1 cellular context compared by ENCODE assay signal in the genomic region with DNA sequence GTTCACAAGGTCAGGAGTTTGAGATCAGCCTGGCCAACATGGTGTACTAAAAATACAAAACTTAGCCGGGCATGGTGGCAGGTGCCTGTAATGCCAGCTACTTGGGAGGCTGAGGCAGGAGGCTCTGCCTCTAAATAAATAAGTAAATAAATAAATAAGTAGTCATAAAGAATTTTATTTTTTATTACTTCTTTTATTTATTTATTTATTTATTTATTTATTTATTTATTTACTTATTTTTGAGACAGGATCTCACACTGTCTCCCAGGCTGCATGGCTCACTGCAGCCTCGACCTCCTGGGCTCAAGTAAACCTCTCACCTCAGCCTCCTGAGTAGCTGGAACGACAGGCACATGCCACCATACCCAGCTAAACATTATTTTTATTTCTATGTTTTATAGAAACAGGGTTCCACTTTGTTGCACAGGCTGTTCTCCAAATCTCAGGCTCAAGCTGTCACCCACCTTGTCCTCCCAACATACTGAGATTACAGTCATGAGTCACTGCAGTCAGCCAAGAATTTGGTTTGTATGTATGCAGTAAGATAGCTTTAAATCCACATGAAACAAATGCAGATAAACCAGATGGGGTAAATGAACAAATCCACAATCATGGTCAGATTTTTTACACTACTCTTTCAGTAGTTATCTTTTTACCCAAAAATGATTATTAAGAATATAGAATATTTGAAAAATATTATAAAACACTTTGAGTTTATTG.
TF ChIP-seq lines count a peak whose summit lies in the region.

No MANE protein-coding gene starts in this region.

TF ChIP-seq in HEK293, 187 proteins besides CTCF, POLR2A, EP300 and RAD21 (continued from another document):
- TF ChIP-seq, protein P1, sequence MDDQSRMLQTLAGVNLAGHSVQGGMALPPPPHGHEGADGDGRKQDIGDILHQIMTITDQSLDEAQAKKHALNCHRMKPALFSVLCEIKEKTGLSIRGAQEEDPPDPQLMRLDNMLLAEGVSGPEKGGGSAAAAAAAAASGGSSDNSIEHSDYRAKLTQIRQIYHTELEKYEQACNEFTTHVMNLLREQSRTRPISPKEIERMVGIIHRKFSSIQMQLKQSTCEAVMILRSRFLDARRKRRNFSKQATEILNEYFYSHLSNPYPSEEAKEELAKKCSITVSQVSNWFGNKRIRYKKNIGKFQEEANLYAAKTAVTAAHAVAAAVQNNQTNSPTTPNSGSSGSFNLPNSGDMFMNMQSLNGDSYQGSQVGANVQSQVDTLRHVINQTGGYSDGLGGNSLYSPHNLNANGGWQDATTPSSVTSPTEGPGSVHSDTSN (CRISPR knock-in tag; IDR thresholded peaks at IDR 0.05): no peak
- TF ChIP-seq REPIN1 (tag by site-specific recombination; IDR thresholded peaks at IDR 0.05; ENCODE audit: low read depth): no peak
- no peak for TF ChIP-seq ZNF169 (tag by site-specific recombination; IDR thresholded peaks at IDR 0.05)
- no peak for TF ChIP-seq REST (tag by site-specific recombination; IDR thresholded peaks at IDR 0.05)
- TF ChIP-seq ZBTB11 (tag by site-specific recombination; conservative IDR thresholded peaks at IDR 0.05; ENCODE audit: low read depth): peak; percentile 48
- TF ChIP-seq ZNF394 (tag by site-specific recombination; IDR thresholded peaks at IDR 0.05; ENCODE audit: borderline replicate concordance): peak; percentile 73; the same call in 1 of the 2 replicates
- TF ChIP-seq, protein P2, sequence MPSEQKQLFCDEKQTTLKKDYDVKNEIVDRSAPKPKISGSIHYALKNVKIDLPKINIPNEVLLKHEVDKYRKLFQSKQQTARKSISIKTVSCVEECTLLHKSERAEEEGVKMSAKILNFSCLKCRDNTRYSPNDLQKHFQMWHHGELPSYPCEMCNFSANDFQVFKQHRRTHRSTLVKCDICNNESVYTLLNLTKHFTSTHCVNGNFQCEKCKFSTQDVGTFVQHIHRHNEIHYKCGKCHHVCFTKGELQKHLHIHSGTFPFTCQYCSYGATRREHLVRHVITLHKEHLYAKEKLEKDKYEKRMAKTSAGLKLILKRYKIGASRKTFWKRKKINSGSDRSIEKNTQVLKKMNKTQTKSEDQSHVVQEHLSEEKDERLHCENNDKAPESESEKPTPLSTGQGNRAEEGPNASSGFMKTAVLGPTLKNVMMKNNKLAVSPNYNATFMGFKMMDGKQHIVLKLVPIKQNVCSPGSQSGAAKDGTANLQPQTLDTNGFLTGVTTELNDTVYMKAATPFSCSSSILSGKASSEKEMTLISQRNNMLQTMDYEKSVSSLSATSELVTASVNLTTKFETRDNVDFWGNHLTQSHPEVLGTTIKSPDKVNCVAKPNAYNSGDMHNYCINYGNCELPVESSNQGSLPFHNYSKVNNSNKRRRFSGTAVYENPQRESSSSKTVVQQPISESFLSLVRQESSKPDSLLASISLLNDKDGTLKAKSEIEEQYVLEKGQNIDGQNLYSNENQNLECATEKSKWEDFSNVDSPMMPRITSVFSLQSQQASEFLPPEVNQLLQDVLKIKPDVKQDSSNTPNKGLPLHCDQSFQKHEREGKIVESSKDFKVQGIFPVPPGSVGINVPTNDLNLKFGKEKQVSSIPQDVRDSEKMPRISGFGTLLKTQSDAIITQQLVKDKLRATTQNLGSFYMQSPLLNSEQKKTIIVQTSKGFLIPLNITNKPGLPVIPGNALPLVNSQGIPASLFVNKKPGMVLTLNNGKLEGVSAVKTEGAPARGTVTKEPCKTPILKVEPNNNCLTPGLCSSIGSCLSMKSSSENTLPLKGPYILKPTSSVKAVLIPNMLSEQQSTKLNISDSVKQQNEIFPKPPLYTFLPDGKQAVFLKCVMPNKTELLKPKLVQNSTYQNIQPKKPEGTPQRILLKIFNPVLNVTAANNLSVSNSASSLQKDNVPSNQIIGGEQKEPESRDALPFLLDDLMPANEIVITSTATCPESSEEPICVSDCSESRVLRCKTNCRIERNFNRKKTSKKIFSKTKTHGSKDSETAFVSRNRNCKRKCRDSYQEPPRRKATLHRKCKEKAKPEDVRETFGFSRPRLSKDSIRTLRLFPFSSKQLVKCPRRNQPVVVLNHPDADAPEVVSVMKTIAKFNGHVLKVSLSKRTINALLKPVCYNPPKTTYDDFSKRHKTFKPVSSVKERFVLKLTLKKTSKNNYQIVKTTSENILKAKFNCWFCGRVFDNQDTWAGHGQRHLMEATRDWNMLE (tag by site-specific recombination; conservative IDR thresholded peaks at IDR 0.05; ENCODE audit: low read depth): peak; percentile 58; the same call in 1 of the 2 replicates
- peak; percentile 21; the same call in 1 of the 2 replicates for TF ChIP-seq ZNF654 (tag by site-specific recombination; IDR thresholded peaks at IDR 0.05; ENCODE audit: low read depth)
- TF ChIP-seq ZNF121 (tag by site-specific recombination; IDR thresholded peaks at IDR 0.05): no peak
- no peak for TF ChIP-seq ZNF785 (tag by site-specific recombination; IDR thresholded peaks at IDR 0.05)
- TF ChIP-seq ZNF280C (tag by site-specific recombination; IDR thresholded peaks at IDR 0.05): no peak
